In the genomic region with DNA sequence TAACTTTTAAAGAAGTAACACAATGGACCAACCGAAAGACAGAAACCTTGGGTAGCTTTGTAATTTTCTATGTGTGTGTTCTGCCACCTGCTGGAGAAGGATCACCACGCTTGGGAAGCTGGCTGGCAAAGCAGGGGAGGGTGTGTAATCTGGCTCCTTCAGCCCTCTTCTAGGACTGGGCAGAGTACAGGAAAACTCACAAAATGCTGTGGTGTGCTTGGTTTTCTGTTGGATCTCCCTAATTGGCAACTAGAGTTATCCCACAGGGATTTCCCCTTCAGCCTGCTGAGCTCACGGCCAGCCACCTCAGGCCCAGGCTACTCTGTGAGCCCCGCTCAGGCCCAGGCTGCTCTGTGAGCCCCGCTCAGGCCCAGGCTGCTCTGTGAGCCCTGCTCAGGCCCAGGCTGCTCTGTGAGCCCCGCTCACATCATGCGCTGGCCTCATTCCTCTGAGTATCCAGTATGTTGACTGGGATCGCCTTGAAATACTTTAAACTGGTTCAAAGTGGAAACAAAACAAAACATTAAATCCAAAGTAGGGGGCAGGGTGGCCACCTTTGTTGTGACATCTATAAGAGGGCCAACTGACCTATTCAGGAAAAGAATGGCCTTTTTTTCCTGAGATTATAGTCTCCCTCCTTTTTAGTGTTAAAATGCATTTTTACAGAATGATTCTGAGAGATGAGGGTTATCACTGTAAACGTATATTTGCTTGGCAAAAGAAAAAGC, we compare ENCODE assay signal across 9 cellular contexts. TPM values are rescaled to one million over a fixed set of nuclear protein-coding genes. Genes with fewer than 3 reads are reported as not detected.
DNase-seq lines count a peak whose midpoint lies in the region; ATAC-seq, FAIRE-seq and TF ChIP-seq lines count a peak whose summit lies in the region.
"Had no signal": no experiment of that assay in that cellular context is flagged by ENCODE, and none has a peak within 500 bp of the region (broad histone marks: within the 10 kb centered on the region; RNA-seq: fewer than 3 reads in every experiment).

No MANE protein-coding gene starts in this region.

- peaks cover 0 to 2% of the 10 kb centered on the region in 2 donors for H3K27me3 Mint-ChIP-seq in CD4-positive, alpha-beta memory T cell

- no peak for FAIRE-seq in frontal cortex (lab: Jason Lieb, UNC)

- no peaks in the 10 kb centered on the region for H3K36me3 ChIP-seq in CD4-positive, alpha-beta memory T cell (ENCODE audit: insufficient read depth, low read length)
- H3K36me3 ChIP-seq in HUES64 (ENCODE audit: insufficient read depth, low read length) (no peaks in the 10 kb centered on the region), Panc1 (ENCODE audit: control insufficient read depth, insufficient read depth, low read length) (no peaks in the 10 kb centered on the region), transverse colon (no peaks in the 10 kb centered on the region)

- POLR2A ChIA-PET in CD4-positive, alpha-beta memory T cell (lab: Charles Lee; ENCODE audit: partially characterized antibody), result interaction anchor here (0.8 to 1.4 kb wide), 4 partner anchors 177 to 320 kb away, joined by 3 to 7 read pairs (median 4); a partner anchor contains a TSS
- POLR2A ChIA-PET in Panc1 (lab: Charles Lee), result no interaction called here

- H3K4me3 ChIP-seq in CD4-positive, alpha-beta memory T cell (ENCODE audit: low read length in 2 of 2), result no peak overlapping the region
- no peak overlapping the region for H3K4me3 ChIP-seq in HUES64 (ENCODE audit: low read length)
- H3K4me3 ChIP-seq in Panc1 (ENCODE audit: low read depth in 2 of 2, low read length in 2 of 2), result no peak overlapping the region
- no peak overlapping the region for H3K4me3 ChIP-seq in transverse colon

- H3K9me3 ChIP-seq in CD4-positive, alpha-beta memory T cell (ENCODE audit: control insufficient read depth in 1 of 2, low read length in 2 of 2), result no peaks in the 10 kb centered on the region
- no peaks in the 10 kb centered on the region for H3K9me3 ChIP-seq in HUES64 (ENCODE audit: insufficient read depth, low read depth, low read length)
- no peaks in the 10 kb centered on the region for H3K9me3 ChIP-seq in Panc1 (ENCODE audit: control insufficient read depth, insufficient read depth, low read depth, low read length)
- H3K9me3 ChIP-seq in transverse colon, result no peaks in the 10 kb centered on the region

- WGBS in HUES64, result 65% methylated on average over 8 of the region's 9 CpGs
- WGBS in transverse colon (ENCODE audit: low coverage in 1 of 2), 2 donors, result 61 to 64% methylated on average over 3 to 7 of the region's 9 CpGs

- no peak overlapping the region for H3K4me3 Mint-ChIP-seq in CD4-positive, alpha-beta memory T cell

- no peak for TF ChIP-seq POLR2A in transverse colon (IDR thresholded peaks at IDR 0.05)

- BruUV-seq in Panc1 (replicated peaks; lab: Mats Ljungman, UMichigan), result no TSS peak

- DNase-seq in CD4-positive, alpha-beta memory T cell, result peak in 4 of 5 donors; percentile 44 to 56 (median 48)
- peak; percentile 39 for DNase-seq in Panc1 (ENCODE audit: low read depth, low spot score)
- DNase-seq in activated effector memory CD4-positive, alpha-beta T cell treated with anti-CD3 and anti-CD28 coated beads, Interleukin-2, amount 50 U/mL, for 16 hours, result peak; percentile 76
- DNase-seq in frontal cortex (ENCODE audit: low spot score in 2 of 2), result peak; percentile 16 to 61
- DNase-seq in occipital lobe (lab: John Stamatoyannopoulos, UW), result peak; percentile 63
- peak; percentile 71 for DNase-seq in transverse colon

- peaks cover 3% of the 10 kb centered on the region for H3K4me1 ChIP-seq in CD4-positive, alpha-beta memory T cell (ENCODE audit: insufficient read depth, low read length)
- peaks cover 14% of the 10 kb centered on the region for H3K4me1 ChIP-seq in HUES64 (ENCODE audit: insufficient read depth, low read length)
- H3K4me1 ChIP-seq in Panc1 (ENCODE audit: control insufficient read depth, insufficient read depth, low read length), result no peaks in the 10 kb centered on the region
- peaks cover 8 to 34% (median 11%) of the 10 kb centered on the region in 4 donors for H3K4me1 ChIP-seq in transverse colon

- ATAC-seq in GM19455 (IDR thresholded peaks at IDR 0.05; ENCODE audit: unreplicated experiment), result peak; percentile 35
- peak; percentile 93 for ATAC-seq in Panc1

- H3K9ac ChIP-seq in HUES64 (ENCODE audit: low read depth, low read length), result 0 out of 2 replicates have a peak overlapping the region, but pooled peaks have one; percentile 7

- CTCF ChIA-PET in CD4-positive, alpha-beta memory T cell (lab: Charles Lee; ENCODE audit: partially characterized antibody), result interaction anchor here (1.0 to 11.7 kb wide), 22 partner anchors 7 to 860 kb away, joined by 3 to 347 read pairs (median 4); a partner anchor contains a TSS
- CTCF ChIA-PET in Panc1 (lab: Charles Lee), result interaction anchor here (0.7 to 1.8 kb wide), 5 partner anchors 128 to 745 kb away, joined by 3 to 7 read pairs (median 4); no protein-coding TSS in a partner anchor

- H3K27me3 ChIP-seq in CD4-positive, alpha-beta memory T cell (ENCODE audit: insufficient read depth, low read length), result no peaks in the 10 kb centered on the region
- H3K27me3 ChIP-seq in HUES64 (ENCODE audit: insufficient read depth, low read length) (no peaks in the 10 kb centered on the region), Panc1 (ENCODE audit: control insufficient read depth, insufficient read depth, low read length) (no peaks in the 10 kb centered on the region), transverse colon (no peaks in the 10 kb centered on the region)

- H3K27ac ChIP-seq in CD4-positive, alpha-beta memory T cell (ENCODE audit: low read depth, low read length), result no peak overlapping the region
- H3K27ac ChIP-seq in HUES64 (ENCODE audit: low read depth, low read length), result peak overlapping the region; percentile 38; the same call in 1 of the 2 replicates
- no peak overlapping the region for H3K27ac ChIP-seq in Panc1 (ENCODE audit: low read length)
- peak overlapping the region; percentile 36 to 76 (median 56) for H3K27ac ChIP-seq in transverse colon

- in situ Hi-C loops in Panc1 (cut with HindIII; ENCODE audit: low pct_unique_long_range_greater_than_20kb, low sequenced_read_pairs) (no loop called here), transverse colon (cut with MboI; ENCODE audit: low pct_ligation_motif_present in 1 of 4, low pct_unique_long_range_greater_than_20kb in 1 of 4, low sequenced_read_pairs in 3 of 4) (loop anchor here (5.0 to 25.0 kb wide), 9 partner anchors 180 to 740 kb away; a partner anchor contains a TSS)

- TF ChIP-seq CTCF in Panc1 (IDR thresholded peaks at IDR 0.05), result peak; percentile 76
- TF ChIP-seq CTCF in transverse colon (IDR thresholded peaks at IDR 0.05), result peak; percentile 69 to 78 (median 73)

- no peaks in the 10 kb centered on the region for H3K36me3 Mint-ChIP-seq in CD4-positive, alpha-beta memory T cell

- H3K4me1 Mint-ChIP-seq in CD4-positive, alpha-beta memory T cell, result peaks cover 0 to 10% (median 4%) of the 10 kb centered on the region in 4 donors

- TF ChIP-seq EP300 in transverse colon (IDR thresholded peaks at IDR 0.05; ENCODE audit: low read depth), result no peak

- H3K9me3 Mint-ChIP-seq in CD4-positive, alpha-beta memory T cell, result no peaks in the 10 kb centered on the region

- intact Hi-C loops in CD4-positive, alpha-beta memory T cell (cut with micrococcal nuclease), result loop anchor here (5.0 kb wide), 2 partner anchors 307 to 798 kb away; a partner anchor contains a TSS
- intact Hi-C loops in Panc1 (cut with micrococcal nuclease; ENCODE audit: unreplicated experiment) (loop anchor here (5.0 kb wide), 3 partner anchors 212 to 743 kb away; no protein-coding TSS in a partner anchor), transverse colon (cut with DNase I; ENCODE audit: low total_unique reads) (loop anchor here (5.0 to 10.0 kb wide), 2 partner anchors 212 to 840 kb away; no protein-coding TSS in a partner anchor)

- peak overlapping the region in 1 of 7 donors; percentile 17 for H3K27ac Mint-ChIP-seq in CD4-positive, alpha-beta memory T cell

RNA-seq across cellular contexts. Expression of a gene that starts 52.0 kb away (rescaled TPM):
- not detected for total RNA-seq in CD4-positive, alpha-beta memory T cell
- polyA plus RNA-seq in CD4-positive, alpha-beta memory T cell, result not detected
- under 0.01 TPM for polyA plus RNA-seq in HUES64 (2013, experiment 1 of 2)
- polyA plus RNA-seq in HUES64 (2013, experiment 2 of 2), result under 0.01 TPM
- total RNA-seq in Panc1 (2021; ENCODE audit: unreplicated experiment), result not detected
- polyA plus RNA-seq in Panc1 (2012; ENCODE audit: insufficient read length), result not detected
- total RNA-seq in frontal cortex, result not detected
- total RNA-seq in occipital lobe, result not detected
- not detected for total RNA-seq in transverse colon
- total RNA-seq: T-helper 2 cell treated with Interferon-gamma antibody and Interleukin-4, amounts not matched to agents 100 ng/mL and 5 ng/mL, for 36 hours had no signal

RNA-seq across cellular contexts. Expression of a gene that starts 53.3 kb away (rescaled TPM):
- not detected for total RNA-seq in CD4-positive, alpha-beta memory T cell
- polyA plus RNA-seq in CD4-positive, alpha-beta memory T cell, result not detected
- under 0.01 TPM for polyA plus RNA-seq in HUES64 (2013, experiment 1 of 2)
- under 0.01 TPM for polyA plus RNA-seq in HUES64 (2013, experiment 2 of 2)
- total RNA-seq in Panc1 (2021; ENCODE audit: unreplicated experiment), result not detected
- not detected for polyA plus RNA-seq in Panc1 (2012; ENCODE audit: insufficient read length)
- total RNA-seq in frontal cortex, result not detected
- not detected for total RNA-seq in occipital lobe
- not detected for total RNA-seq in transverse colon
- total RNA-seq: T-helper 2 cell treated with Interferon-gamma antibody and Interleukin-4, amounts not matched to agents 100 ng/mL and 5 ng/mL, for 36 hours had no signal

Comparison
In these comparisons a context has a peak if more than half of its experiments do, and no peak if none do; other contexts are left out.
1. H3K27ac ChIP-seq: peak in HUES64 (single experiment) and transverse colon (4 of 4); none in CD4-positive, alpha-beta memory T cell (single experiment) and Panc1 (single experiment).
2. Peak in every context shown above with its lines, with median percentiles within 50 percentile points of each other: DNase-seq.